Comparison of ENCODE assay signal across 13 cellular contexts in genomic region chr9:112680731-112681402, GRCh38. TPM values are rescaled to one million over a fixed set of nuclear protein-coding genes. Genes with fewer than 3 reads are reported as not detected.
DNase-seq lines count a peak whose midpoint lies in the region; ATAC-seq and TF ChIP-seq lines count a peak whose summit lies in the region.
"Had no signal": no experiment of that assay in that cellular context is flagged by ENCODE, and none has a peak within 500 bp of the region (broad histone marks: within the 10 kb centered on the region; RNA-seq: fewer than 3 reads in every experiment).

No MANE protein-coding gene starts in this region.

- no peak overlapping the region for H2BK120ac ChIP-seq in neuronal stem cell (ENCODE audit: low read depth, low read length)

- peak overlapping the region; percentile 32 for H4K8ac ChIP-seq in neuronal stem cell (ENCODE audit: low read depth, low read length)

- H2AFZ ChIP-seq in neuronal stem cell (ENCODE audit: low read length), result no peak overlapping the region

- no peak overlapping the region for H3K4me2 ChIP-seq in neuronal stem cell (ENCODE audit: insufficient read depth, low read length, poor library complexity, severe bottlenecking)

- H3K4me3 ChIP-seq in Caco-2 (ENCODE audit: low read depth, low read length) (no peak overlapping the region), neuronal stem cell (ENCODE audit: low read length in 2 of 2) (no peak overlapping the region), left ventricle myocardium inferior (no peak overlapping the region)
- H3K4me3 ChIP-seq: Peyer's patch, SJSA1 had no signal

- no peaks in the 10 kb centered on the region for H3K27me3 ChIP-seq in Caco-2 (replicated peaks; ENCODE audit: control insufficient read depth, insufficient read depth, low read length)
- no peaks in the 10 kb centered on the region for H3K27me3 ChIP-seq in neuronal stem cell (ENCODE audit: control insufficient read depth in 3 of 3, insufficient read depth in 3 of 3, low read depth in 1 of 3, low read length in 3 of 3)
- no peaks in the 10 kb centered on the region for H3K27me3 ChIP-seq in left ventricle myocardium inferior (ENCODE audit: low read depth)
- H3K27me3 ChIP-seq: Peyer's patch, SJSA1 had no signal

- H3K27ac Mint-ChIP-seq in Caco-2 (ENCODE audit: unreplicated experiment) (peak overlapping the region; percentile 86), WTC11 (peak overlapping the region; percentile 22)
- H3K27ac Mint-ChIP-seq: CD4-positive, alpha-beta memory T cell had no signal

- peak overlapping the region; percentile 23 for H2BK12ac ChIP-seq in neuronal stem cell (ENCODE audit: low read length)

- CTCF ChIA-PET in Caco-2 (lab: Charles Lee), result no interaction called here
- CTCF ChIA-PET in WTC11 (lab: Charles Lee), result no interaction called here

- peaks cover 15% of the 10 kb centered on the region for H3K36me3 Mint-ChIP-seq in Caco-2 (ENCODE audit: insufficient read depth, unreplicated experiment)
- peaks cover 27% of the 10 kb centered on the region for H3K36me3 Mint-ChIP-seq in WTC11

- H3K36me3 ChIP-seq in Caco-2 (ENCODE audit: control insufficient read depth, insufficient read depth, low read length) (no peaks in the 10 kb centered on the region), neuronal stem cell (replicated peaks in 1 of 2; ENCODE audit: control insufficient read depth in 2 of 2, insufficient read depth in 2 of 2, low read length in 2 of 2) (peaks cover 2 to 16% of the 10 kb centered on the region in 2 donors), left ventricle myocardium inferior (peaks cover 17% of the 10 kb centered on the region)
- H3K36me3 ChIP-seq: SJSA1 had no signal

- no TSS peak for BruUV-seq in Caco-2 (replicated peaks; lab: Mats Ljungman, UMichigan)

- H3K23ac ChIP-seq in neuronal stem cell (ENCODE audit: low read depth, low read length, poor library complexity), result no peak overlapping the region

- H3K4me3 Mint-ChIP-seq in Caco-2 (ENCODE audit: unreplicated experiment), result no peak overlapping the region
- H3K4me3 Mint-ChIP-seq in WTC11, result no peak overlapping the region
- H3K4me3 Mint-ChIP-seq: CD4-positive, alpha-beta memory T cell had no signal

- H4K91ac ChIP-seq in neuronal stem cell (ENCODE audit: low read depth, low read length, poor library complexity), result no peak overlapping the region

- no peak overlapping the region for H3K4ac ChIP-seq in neuronal stem cell (ENCODE audit: low read length)

- POLR2A ChIA-PET in Caco-2 (lab: Charles Lee) (no interaction called here), WTC11 (lab: Charles Lee) (no interaction called here)

- H3K4me1 Mint-ChIP-seq in Caco-2 (ENCODE audit: low read depth, unreplicated experiment) (peaks cover 13% of the 10 kb centered on the region), WTC11 (peaks cover 7% of the 10 kb centered on the region)

- H3K9me3 ChIP-seq in Caco-2, result 0 out of 2 replicates have a peak, but pooled peaks cover 3% of the 10 kb centered on the region
- peaks cover 6 to 17% of the 10 kb centered on the region in 2 donors for H3K9me3 ChIP-seq in neuronal stem cell (replicated peaks in 1 of 2; ENCODE audit: control insufficient read depth in 2 of 2, insufficient read depth in 1 of 2, low read depth in 1 of 2, low read length in 2 of 2)
- H3K9me3 ChIP-seq in left ventricle myocardium inferior (replicated peaks), result peaks cover 25% of the 10 kb centered on the region

- H3K4me1 ChIP-seq in Caco-2 (peaks cover 10% of the 10 kb centered on the region), neuronal stem cell (ENCODE audit: control insufficient read depth in 2 of 2, insufficient read depth in 1 of 2, low read depth in 1 of 2, low read length in 2 of 2) (peaks cover 0 to 3% of the 10 kb centered on the region in 2 donors), left ventricle myocardium inferior (no peaks in the 10 kb centered on the region)
- H3K4me1 ChIP-seq: Peyer's patch, SJSA1 had no signal

- no peaks in the 10 kb centered on the region for H3K27me3 Mint-ChIP-seq in Caco-2 (ENCODE audit: insufficient read depth, unreplicated experiment)
- H3K27me3 Mint-ChIP-seq in WTC11 (ENCODE audit: low read depth), result no peaks in the 10 kb centered on the region

- DNase-seq in Caco-2, result peak; percentile 27 to 56
- DNase-seq in WTC11 (ENCODE audit: low spot score), result no peak
- peak; percentile 59 for DNase-seq in islet precursor cell
- DNase-seq in neuronal stem cell (ENCODE audit: low spot score), result no peak
- no peak for DNase-seq in left ventricle myocardium inferior
- DNase-seq in NCI-H1930 (lab: John Stamatoyannopoulos, UW), result no peak
- no peak for DNase-seq in NCI-H345 treated with DMSO at 0.1 percent for 48 hours (lab: John Stamatoyannopoulos, UW; ENCODE audit: unreplicated experiment)
- DNase-seq: CD4-positive, alpha-beta memory T cell; GOT3; KBM-7; NCI-H187; Peyer's patch had no signal

- H2BK15ac ChIP-seq in neuronal stem cell (ENCODE audit: low read length), result no peak overlapping the region

- intact Hi-C loops in Caco-2 (cut with micrococcal nuclease; ENCODE audit: unreplicated experiment), result no loop called here
- intact Hi-C loops in left ventricle myocardium inferior (cut with micrococcal nuclease), result no loop called here

- no peak overlapping the region for H3K18ac ChIP-seq in neuronal stem cell (ENCODE audit: low read length)

- ATAC-seq in WTC11, result peak; percentile 53

- H3K9ac ChIP-seq in neuronal stem cell (ENCODE audit: low read depth, low read length, poor library complexity), result no peak overlapping the region

- no peak overlapping the region for H2BK5ac ChIP-seq in neuronal stem cell (ENCODE audit: low read length)

- H3K79me1 ChIP-seq in neuronal stem cell (ENCODE audit: low read depth, low read length), result no peaks in the 10 kb centered on the region

- TF ChIP-seq CTCF in Caco-2 (IDR thresholded peaks at IDR 0.05; ENCODE audit: insufficient read depth in 1 of 2, low read depth in 1 of 2, low read length in 1 of 2, severe bottlenecking in 1 of 2, unreplicated experiment in 1 of 2), result no peak
- no peak for TF ChIP-seq CTCF in WTC11 (IDR thresholded peaks at IDR 0.05)
- TF ChIP-seq CTCF in left ventricle myocardium inferior (IDR thresholded peaks at IDR 0.05; ENCODE audit: borderline replicate concordance), result no peak

- no CpG with 5 or more reads among the region's 6 CpGs for WGBS in neuronal stem cell (ENCODE audit: extremely low coverage in 2 of 2, insufficient read length in 2 of 2, insufficient replicate concordance in 1 of 2), 2 donors

- H2AK5ac ChIP-seq in neuronal stem cell (ENCODE audit: low read depth, low read length), result no peak overlapping the region

- H3K14ac ChIP-seq in neuronal stem cell (ENCODE audit: low read length), result no peak overlapping the region

- H3K9me3 Mint-ChIP-seq in Caco-2 (ENCODE audit: unreplicated experiment) (peaks cover 32% of the 10 kb centered on the region), WTC11 (peaks cover 24% of the 10 kb centered on the region)

- H3K27ac ChIP-seq in neuronal stem cell (replicated peaks; ENCODE audit: low read length), result no peak overlapping the region
- no peak overlapping the region for H3K27ac ChIP-seq in left ventricle myocardium inferior (replicated peaks)
- H3K27ac ChIP-seq: Peyer's patch, SJSA1 had no signal

TF ChIP-seq in WTC11, 78 proteins besides CTCF, POLR2A, EP300 and RAD21:
- TF ChIP-seq NFYB (CRISPR knock-in tag; conservative IDR thresholded peaks at IDR 0.05; ENCODE audit: low read depth), result no peak
- TF ChIP-seq, protein P1, sequence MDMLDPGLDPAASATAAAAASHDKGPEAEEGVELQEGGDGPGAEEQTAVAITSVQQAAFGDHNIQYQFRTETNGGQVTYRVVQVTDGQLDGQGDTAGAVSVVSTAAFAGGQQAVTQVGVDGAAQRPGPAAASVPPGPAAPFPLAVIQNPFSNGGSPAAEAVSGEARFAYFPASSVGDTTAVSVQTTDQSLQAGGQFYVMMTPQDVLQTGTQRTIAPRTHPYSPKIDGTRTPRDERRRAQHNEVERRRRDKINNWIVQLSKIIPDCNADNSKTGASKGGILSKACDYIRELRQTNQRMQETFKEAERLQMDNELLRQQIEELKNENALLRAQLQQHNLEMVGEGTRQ (CRISPR knock-in tag; IDR thresholded peaks at IDR 0.05), result no peak
- no peak for TF ChIP-seq PRDM15 (CRISPR knock-in tag; IDR thresholded peaks at IDR 0.05)
- TF ChIP-seq TEAD4 (CRISPR knock-in tag; IDR thresholded peaks at IDR 0.05), result no peak
- TF ChIP-seq SOX15 (CRISPR knock-in tag; IDR thresholded peaks at IDR 0.05), result no peak
- TF ChIP-seq GRHL2 (CRISPR knock-in tag; IDR thresholded peaks at IDR 0.05; ENCODE audit: insufficient replicate concordance, severe bottlenecking), result no peak
- no peak for TF ChIP-seq KAT7 (CRISPR knock-in tag; IDR thresholded peaks at IDR 0.05; ENCODE audit: borderline replicate concordance)
- TF ChIP-seq MAX (CRISPR knock-in tag; IDR thresholded peaks at IDR 0.05), result no peak

RNA-seq across cellular contexts. Expression of gene INIP, which starts 37.0 kb away (rescaled TPM):
- total RNA-seq in Caco-2 (2022) (30.2 and 31.9 TPM in 2 replicates), WTC11 (2021) (16.0 to 19.1 TPM (median 16.7 TPM) in 3 replicates), left ventricle myocardium inferior (15.2 TPM)
- 21.2 TPM for polyA plus RNA-seq in neuronal stem cell (2013, experiment 1 of 2)
- polyA plus RNA-seq in neuronal stem cell (2013, experiment 2 of 2), result 22.1 TPM

Comparison
In these comparisons a context has a peak if more than half of its experiments do, and no peak if none do; other contexts are left out.
1. DNase-seq: peak in Caco-2 (2 of 2) and islet precursor cell (single experiment); none in WTC11 (single experiment), neuronal stem cell (single experiment), left ventricle myocardium inferior (single experiment), NCI-H1930 (0 of 2) and NCI-H345 treated with DMSO at 0.1 percent for 48 hours (single experiment).